23 cellular contexts compared by ENCODE assay signal in the genomic region with DNA sequence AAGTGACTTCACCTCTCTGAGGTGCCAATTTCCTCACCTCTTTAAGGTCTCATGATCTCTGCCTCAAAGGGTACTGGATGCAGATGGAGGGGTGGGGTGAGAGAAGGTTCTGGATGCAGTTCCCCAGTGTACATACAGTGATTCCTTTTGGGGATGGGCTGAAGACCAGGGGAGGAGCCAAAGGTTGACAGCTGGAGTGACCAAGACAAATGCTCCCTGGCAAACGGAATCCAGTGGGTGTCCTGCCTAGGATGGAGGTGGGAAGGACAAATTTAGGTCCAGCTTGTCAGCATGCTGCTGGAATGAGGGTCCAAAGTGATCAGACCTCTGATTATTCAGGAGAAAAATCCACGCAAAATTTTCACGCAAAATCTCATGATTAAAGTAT. TPM values are rescaled to one million over a fixed set of nuclear protein-coding genes. Genes with fewer than 3 reads are reported as not detected.
"Had no signal": no experiment of that assay in that cellular context is flagged by ENCODE, and none has a peak within 500 bp of the region (broad histone marks: within the 10 kb centered on the region; RNA-seq: fewer than 3 reads in every experiment).

No MANE protein-coding gene starts in this region.

- H3K27ac ChIP-seq: adrenal gland, Peyer's patch had no signal

- H3K4me3 ChIP-seq: adrenal gland, K562, Peyer's patch had no signal

- ATAC-seq: activated CD4-positive, alpha-beta T cell treated with anti-CD3 and anti-CD28 coated beads for 36 hours; activated naive CD4-positive, alpha-beta T cell treated with anti-CD3 and anti-CD28 coated beads, Interleukin-2, amount 50 U/mL, for 72 hours; activated T-cell treated with anti-CD3 and anti-CD28 coated beads, Interleukin-2, amount 50 U/mL, for 4 hours; K562; PC-3 had no signal

- DNase-seq: activated CD4-positive, alpha-beta T cell treated with anti-CD3 and anti-CD28 coated beads for 36 hours; activated CD4-positive, alpha-beta T cell treated with anti-CD3 and anti-CD28 coated beads, Interleukin-2, amount 10 ng/mL, durations not matched to agents 7 days and 5 days; activated CD4-positive, alpha-beta T cell treated with anti-CD3 and anti-CD28 coated beads, Interleukin-2, amount 50 U/mL, for 48 hours; activated CD8-positive, alpha-beta memory T cell treated with anti-CD3 and anti-CD28 coated beads, Interleukin-2, amount 50 U/mL, for 4 hours; activated gamma-delta T cell treated with Interleukin-2 at 50 U/mL for 16 hours; activated naive CD4-positive, alpha-beta T cell treated with anti-CD3 and anti-CD28 coated beads for 36 hours; activated T-cell treated with anti-CD3 and anti-CD28 coated beads for 4 hours; activated T-cell treated with anti-CD3 and anti-CD28 coated beads, Interleukin-2, amount 50 U/mL, for 4 hours; adrenal gland; central memory CD4-positive, alpha-beta T cell; NCI-H1092 treated with DMSO at 0.1 percent for 48 hours; NCI-H146; NCI-H187 treated with DMSO at 0.1 percent for 48 hours; NCI-H2081; NCI-H526; NCI-H748 treated with DMSO at 0.1 percent for 48 hours; NK-92 treated with Interleukin-12 subunit alpha and Interleukin-12 subunit beta, amount 100 ng/mL, for 24 hours; SHP77 treated with DMSO at 0.1 percent for 48 hours had no signal

- H3K36me3 ChIP-seq: adrenal gland, Peyer's patch had no signal

- H3K9me3 ChIP-seq: adrenal gland, Peyer's patch had no signal

RNA-seq across cellular contexts. Expression of gene LMX1B, which starts 7.3 kb away (rescaled TPM):
- total RNA-seq: activated CD4-positive, alpha-beta T cell treated with anti-CD3 and anti-CD28 coated beads for 36 hours; activated CD4-positive, alpha-beta T cell treated with anti-CD3 and anti-CD28 coated beads, Interleukin-2, amount 10 ng/mL, durations not matched to agents 7 days and 5 days; activated naive CD4-positive, alpha-beta T cell treated with anti-CD3 and anti-CD28 coated beads for 36 hours; activated naive CD4-positive, alpha-beta T cell treated with anti-CD3 and anti-CD28 coated beads, Interleukin-2, amount 50 U/mL, for 72 hours; activated T-cell treated with anti-CD3 and anti-CD28 coated beads, Interleukin-2, amount 50 U/mL, for 4 hours; activated T-helper 1 cell treated with anti-CD3 and anti-CD28 coated beads, Interleukin-12 subunit alpha, Interleukin-12 subunit beta, Interleukin-2, Interleukin-4 antibody, amounts not matched to agents 30 ng/mL and 10 ng/mL and 1 ng/mL, durations not matched to agents 14 hours and 24 hours and 36 hours; K562; Peyer's patch had no signal
- polyA plus RNA-seq: K562 had no signal
